Comparison of ENCODE assay signal across 19 cellular contexts in the genomic region with DNA sequence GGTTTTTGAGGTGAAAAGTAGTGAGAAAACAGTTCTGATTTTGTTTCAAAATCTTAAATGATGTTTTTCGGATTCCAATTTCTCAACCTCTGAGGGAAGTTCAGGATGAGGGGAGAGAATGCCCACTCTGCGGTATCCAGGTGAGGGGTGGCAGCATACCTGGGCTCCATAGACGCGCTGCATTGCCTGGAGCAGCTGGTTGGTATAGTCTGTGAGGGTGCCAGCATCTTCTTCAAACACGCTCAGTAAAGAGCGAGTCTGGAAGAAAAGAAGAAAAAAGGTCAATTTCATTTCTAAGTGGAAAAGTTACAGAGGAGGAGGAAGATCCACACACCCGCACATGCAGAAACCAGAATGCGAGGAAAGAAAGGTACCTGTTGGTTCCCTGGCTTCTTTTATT. TPM values are rescaled to one million over a fixed set of nuclear protein-coding genes. Genes with fewer than 3 reads are reported as not detected.
DNase-seq lines count a peak whose midpoint lies in the region; ATAC-seq and TF ChIP-seq lines count a peak whose summit lies in the region.
"Had no signal": no experiment of that assay in that cellular context is flagged by ENCODE, and none has a peak within 500 bp of the region (broad histone marks: within the 10 kb centered on the region; RNA-seq: fewer than 3 reads in every experiment).

No MANE protein-coding gene starts in this region.

- H3K4me1 Mint-ChIP-seq in T-helper 2 cell treated with Interferon-gamma antibody and Interleukin-4, amounts not matched to agents 5 μg/mL and 100 μg/mL, for 36 hours (ENCODE audit: low read depth), result peaks cover 63% of the 10 kb centered on the region
- peaks cover 26% of the 10 kb centered on the region for H3K4me1 Mint-ChIP-seq in activated T-helper 17 cell treated with anti-CD3 and anti-CD28 coated beads, Interleukin-2, amount 50 U/mL, for 72 hours
- H3K4me1 Mint-ChIP-seq in CD4-positive, alpha-beta memory T cell, result peaks cover 27 to 51% (median 38%) of the 10 kb centered on the region in 4 donors

- peak overlapping the region; percentile 38 for H3K4me2 ChIP-seq in hepatocyte

- H3K27me3 Mint-ChIP-seq in T-helper 2 cell treated with Interferon-gamma antibody and Interleukin-4, amounts not matched to agents 5 μg/mL and 100 μg/mL, for 36 hours (ENCODE audit: low read depth), result no peaks in the 10 kb centered on the region
- H3K27me3 Mint-ChIP-seq in activated T-helper 17 cell treated with anti-CD3 and anti-CD28 coated beads, Interleukin-2, amount 50 U/mL, for 72 hours, result no peaks in the 10 kb centered on the region
- H3K27me3 Mint-ChIP-seq in CD4-positive, alpha-beta memory T cell, result no peaks in the 10 kb centered on the region
- H3K27me3 Mint-ChIP-seq: CD4-positive, alpha-beta T cell; stimulated activated memory B cell treated with anti-CD40 and anti-IgM and Interleukin-4, amounts not matched to agents 10 μg/mL and 1 μg/mL and 100 μg/mL, for 72 hours had no signal

- CTCF ChIA-PET in CD4-positive, alpha-beta memory T cell (lab: Charles Lee; ENCODE audit: partially characterized antibody), result no interaction called here

- H3K27me3 ChIP-seq in hepatocyte (no peaks in the 10 kb centered on the region), suprapubic skin (no peaks in the 10 kb centered on the region)
- no peaks in the 10 kb centered on the region for H3K27me3 ChIP-seq in CD4-positive, alpha-beta memory T cell (ENCODE audit: insufficient read depth, low read length)
- H3K27me3 ChIP-seq: cardiac muscle cell, neutrophil had no signal

- H3K4me1 ChIP-seq in hepatocyte (ENCODE audit: insufficient read depth) (peaks cover 53% of the 10 kb centered on the region), suprapubic skin (peaks cover 94% of the 10 kb centered on the region)
- H3K4me1 ChIP-seq in CD4-positive, alpha-beta memory T cell (ENCODE audit: insufficient read depth, low read length), result peaks cover 17% of the 10 kb centered on the region

- ATAC-seq in activated T-helper 17 cell treated with anti-CD3 and anti-CD28 coated beads, Interleukin-2, amount 50 U/mL, for 72 hours (replicated peaks), result no peak
- no peak for ATAC-seq in left ventricle myocardium superior
- ATAC-seq: stimulated activated memory B cell treated with anti-CD40 and anti-IgM and Interleukin-4, amounts not matched to agents 10 μg/mL and 1 μg/mL and 100 μg/mL, for 72 hours had no signal

- no peaks in the 10 kb centered on the region for H3K9me3 Mint-ChIP-seq in T-helper 2 cell treated with Interferon-gamma antibody and Interleukin-4, amounts not matched to agents 5 μg/mL and 100 μg/mL, for 36 hours
- no peaks in the 10 kb centered on the region for H3K9me3 Mint-ChIP-seq in activated T-helper 17 cell treated with anti-CD3 and anti-CD28 coated beads, Interleukin-2, amount 50 U/mL, for 72 hours
- no peaks in the 10 kb centered on the region for H3K9me3 Mint-ChIP-seq in CD4-positive, alpha-beta memory T cell
- H3K9me3 Mint-ChIP-seq: CD4-positive, alpha-beta T cell; H9; mesothelial cell of epicardium; stimulated activated memory B cell treated with anti-CD40 and anti-IgM and Interleukin-4, amounts not matched to agents 10 μg/mL and 1 μg/mL and 100 μg/mL, for 72 hours had no signal

- H4K20me1 ChIP-seq in hepatocyte (ENCODE audit: insufficient read depth, poor library complexity, severe bottlenecking), result no peaks in the 10 kb centered on the region

- 90% methylated on average over 8 of the region's 8 CpGs for WGBS in hepatocyte (ENCODE audit: low lambda C conversion rate, missing lambda C conversion rate)
- WGBS in suprapubic skin, result 85% methylated on average over 8 of the region's 8 CpGs

- H3K36me3 Mint-ChIP-seq in T-helper 2 cell treated with Interferon-gamma antibody and Interleukin-4, amounts not matched to agents 5 μg/mL and 100 μg/mL, for 36 hours (ENCODE audit: low read depth), result peaks cover 53% of the 10 kb centered on the region
- H3K36me3 Mint-ChIP-seq in activated T-helper 17 cell treated with anti-CD3 and anti-CD28 coated beads, Interleukin-2, amount 50 U/mL, for 72 hours (ENCODE audit: low read depth), result peaks cover 64% of the 10 kb centered on the region
- H3K36me3 Mint-ChIP-seq in CD4-positive, alpha-beta memory T cell, result peaks cover 38 to 46% of the 10 kb centered on the region in 2 donors

- H3K4me3 Mint-ChIP-seq in T-helper 2 cell treated with Interferon-gamma antibody and Interleukin-4, amounts not matched to agents 5 μg/mL and 100 μg/mL, for 36 hours, result peak overlapping the region; percentile 60
- peak overlapping the region; percentile 44 for H3K4me3 Mint-ChIP-seq in activated T-helper 17 cell treated with anti-CD3 and anti-CD28 coated beads, Interleukin-2, amount 50 U/mL, for 72 hours
- H3K4me3 Mint-ChIP-seq in CD4-positive, alpha-beta memory T cell, result no peak overlapping the region
- H3K4me3 Mint-ChIP-seq: CD4-positive, alpha-beta T cell; H9; mesothelial cell of epicardium; stimulated activated memory B cell treated with anti-CD40 and anti-IgM and Interleukin-4, amounts not matched to agents 10 μg/mL and 1 μg/mL and 100 μg/mL, for 72 hours had no signal

- POLR2A ChIA-PET in CD4-positive, alpha-beta memory T cell (lab: Charles Lee; ENCODE audit: partially characterized antibody), result no interaction called here

- intact Hi-C loops in left ventricle myocardium superior (cut with micrococcal nuclease), result no loop called here
- intact Hi-C loops in CD4-positive, alpha-beta memory T cell (cut with micrococcal nuclease), result no loop called here

- no peak overlapping the region for H3K4me3 ChIP-seq in hepatocyte
- no peak overlapping the region for H3K4me3 ChIP-seq in suprapubic skin
- H3K4me3 ChIP-seq in CD4-positive, alpha-beta memory T cell (ENCODE audit: low read length in 2 of 2), result no peak overlapping the region
- H3K4me3 ChIP-seq: cardiac muscle cell had no signal

- peaks cover 92% of the 10 kb centered on the region for H3K79me2 ChIP-seq in hepatocyte

- TF ChIP-seq CTCF in hepatocyte (IDR thresholded peaks at IDR 0.05; ENCODE audit: poor library complexity) (no peak), suprapubic skin (IDR thresholded peaks at IDR 0.05) (no peak), GM13976 (IDR thresholded peaks at IDR 0.05; ENCODE audit: borderline replicate concordance, control extremely low read depth, extremely low read depth, insufficient read depth, missing control alignments) (no peak)

- DNase-seq in T-helper 2 cell treated with Interferon-gamma antibody and Interleukin-4, amounts not matched to agents 5 μg/mL and 100 μg/mL, for 36 hours (ENCODE audit: low spot score), result no peak
- DNase-seq in T-helper 2 cell (no peak), hepatocyte (ENCODE audit: low spot score) (no peak), suprapubic skin (ENCODE audit: low spot score in 2 of 2) (no peak), left ventricle myocardium superior (no peak), GM13976 (ENCODE audit: low spot score) (no peak)
- DNase-seq in CD4-positive, alpha-beta memory T cell, result no peak
- DNase-seq: activated CD4-positive, alpha-beta T cell treated with anti-CD3 and anti-CD28 coated beads for 48 hours; activated gamma-delta T cell; CD4-positive, alpha-beta T cell; H9; NCI-H2107; NCI-H748 treated with DMSO at 0.1 percent for 48 hours; T-helper 9 cell had no signal

- in situ Hi-C loops in GM13976 (cut with MboI; ENCODE audit: low sequenced_read_pairs, unreplicated experiment), result no loop called here

- peak overlapping the region; percentile 75 for H3K27ac Mint-ChIP-seq in T-helper 2 cell treated with Interferon-gamma antibody and Interleukin-4, amounts not matched to agents 5 μg/mL and 100 μg/mL, for 36 hours
- H3K27ac Mint-ChIP-seq in activated T-helper 17 cell treated with anti-CD3 and anti-CD28 coated beads, Interleukin-2, amount 50 U/mL, for 72 hours, result peak overlapping the region; percentile 81
- peak overlapping the region in 2 of 7 donors; percentile 29 to 43 for H3K27ac Mint-ChIP-seq in CD4-positive, alpha-beta memory T cell
- H3K27ac Mint-ChIP-seq: CD4-positive, alpha-beta T cell; mesothelial cell of epicardium; stimulated activated memory B cell treated with anti-CD40 and anti-IgM and Interleukin-4, amounts not matched to agents 10 μg/mL and 1 μg/mL and 100 μg/mL, for 72 hours had no signal

- no peaks in the 10 kb centered on the region for H3K36me3 ChIP-seq in hepatocyte (replicated peaks; ENCODE audit: insufficient read depth, low read depth)
- H3K36me3 ChIP-seq in suprapubic skin, result peaks cover 33% of the 10 kb centered on the region
- peaks cover 12% of the 10 kb centered on the region for H3K36me3 ChIP-seq in CD4-positive, alpha-beta memory T cell (ENCODE audit: insufficient read depth, low read length)

- peak overlapping the region; percentile 76 for H3K27ac ChIP-seq in hepatocyte
- peak overlapping the region; percentile 80 for H3K27ac ChIP-seq in suprapubic skin
- no peak overlapping the region for H3K27ac ChIP-seq in CD4-positive, alpha-beta memory T cell (ENCODE audit: low read depth, low read length)
- H3K27ac ChIP-seq: cardiac muscle cell, neutrophil had no signal

- TF ChIP-seq POLR2A in suprapubic skin (IDR thresholded peaks at IDR 0.05), result no peak

- no peaks in the 10 kb centered on the region for H3K9me3 ChIP-seq in hepatocyte (ENCODE audit: low read depth)
- no peaks in the 10 kb centered on the region for H3K9me3 ChIP-seq in suprapubic skin
- H3K9me3 ChIP-seq in CD4-positive, alpha-beta memory T cell (ENCODE audit: control insufficient read depth in 1 of 2, low read length in 2 of 2), result no peaks in the 10 kb centered on the region
- H3K9me3 ChIP-seq: neutrophil had no signal

- no peak overlapping the region for H2AFZ ChIP-seq in hepatocyte

- H3K9me2 ChIP-seq in hepatocyte (replicated peaks; ENCODE audit: insufficient read depth), result no peaks in the 10 kb centered on the region

- no peak for TF ChIP-seq EP300 in suprapubic skin (IDR thresholded peaks at IDR 0.05)

RNA-seq across cellular contexts. Expression of gene APPL2, which starts 7.0 kb away (rescaled TPM):
- 10 to 100 TPM; 16.7 to 23.5 TPM for total RNA-seq in activated T-helper 17 cell treated with anti-CD3 and anti-CD28 coated beads, Interleukin-2, amount 50 U/mL, for 72 hours
- total RNA-seq in hepatocyte (51.9 and 74.1 TPM in 2 replicates), suprapubic skin (100 to 1,000 TPM in 3 of 4 donors, 10 to 100 TPM in 1; 95.2 to 172 (median 110) TPM), left ventricle myocardium superior (16.2 TPM)
- polyA plus RNA-seq in hepatocyte, result 38.2 and 42.2 TPM in 2 replicates
- 10 to 100 TPM; 56.0 to 61.0 TPM for total RNA-seq in CD4-positive, alpha-beta memory T cell
- 10 to 100 TPM in 1 of 2 donors, 1 to 10 TPM in 1; 8.8 to 15.1 TPM for polyA plus RNA-seq in CD4-positive, alpha-beta memory T cell

Comparison
In these comparisons a context has a peak if more than half of its experiments do, and no peak if none do; other contexts are left out.
1. H3K4me3 Mint-ChIP-seq: peak in T-helper 2 cell treated with Interferon-gamma antibody and Interleukin-4, amounts not matched to agents 5 μg/mL and 100 μg/mL, for 36 hours (single experiment) and activated T-helper 17 cell treated with anti-CD3 and anti-CD28 coated beads, Interleukin-2, amount 50 U/mL, for 72 hours (single experiment); none in CD4-positive, alpha-beta memory T cell (0 of 8).